Comparison of ENCODE assay signal across 26 cellular contexts in the genomic region with DNA sequence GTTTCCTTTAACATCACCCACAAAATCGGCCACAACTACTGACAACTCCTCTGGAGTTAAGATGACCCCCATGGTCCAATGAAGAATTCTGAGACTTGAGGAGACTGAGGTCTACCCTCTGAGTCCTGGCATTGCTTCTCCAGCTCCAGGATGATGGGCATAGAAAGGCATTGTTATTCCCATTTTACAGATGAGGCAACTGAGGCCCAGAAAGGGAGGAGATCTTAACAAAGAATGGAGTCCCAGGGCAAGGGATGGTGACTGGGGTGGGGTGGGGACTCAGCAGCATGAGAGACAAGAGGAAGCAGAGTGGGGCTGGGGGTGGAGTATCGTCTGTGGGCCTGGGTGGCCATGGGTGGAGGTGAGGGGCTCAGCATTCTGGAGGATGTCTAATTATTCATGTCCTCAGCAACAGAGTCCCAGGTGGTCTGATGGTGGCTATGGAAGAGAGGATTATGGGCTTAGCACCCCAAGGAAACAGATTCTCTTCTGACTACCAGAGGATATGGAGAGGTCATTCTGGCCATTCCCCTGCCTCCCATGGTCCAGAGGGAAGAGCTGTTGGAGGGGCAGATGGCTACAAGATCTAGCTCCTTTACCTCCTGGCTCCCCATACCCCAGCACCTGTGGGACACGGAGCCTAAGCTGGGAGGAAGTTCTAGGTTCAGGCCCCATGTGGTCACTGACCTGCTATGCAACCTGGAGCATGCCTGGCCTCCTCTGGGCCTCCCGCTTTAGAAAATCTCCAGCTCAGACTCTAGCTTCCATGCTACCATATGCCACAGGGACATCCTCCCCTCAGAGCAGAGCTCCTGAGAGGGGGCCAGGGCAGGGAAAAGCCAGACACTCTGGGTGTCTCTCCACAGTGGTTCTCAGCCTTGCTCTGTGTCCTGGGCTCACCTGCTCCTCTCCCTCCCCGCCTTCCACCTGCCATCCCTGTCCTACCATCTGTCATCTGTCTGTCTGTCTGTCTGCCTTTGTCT. TPM values are rescaled to one million over a fixed set of nuclear protein-coding genes. Genes with fewer than 3 reads are reported as not detected.
DNase-seq lines count a peak whose midpoint lies in the region; ATAC-seq and TF ChIP-seq lines count a peak whose summit lies in the region.
"Had no signal": no experiment of that assay in that cellular context is flagged by ENCODE, and none has a peak within 500 bp of the region (broad histone marks: within the 10 kb centered on the region; RNA-seq: fewer than 3 reads in every experiment).

No MANE protein-coding gene starts in this region.

- H3K27ac Mint-ChIP-seq in neural progenitor cell (no peak overlapping the region), HFFc6 (no peak overlapping the region)
- H3K27ac Mint-ChIP-seq: CD4-positive, alpha-beta T cell had no signal

- H3K9me3 Mint-ChIP-seq in neural progenitor cell (peaks cover 2% of the 10 kb centered on the region), HFFc6 (no peaks in the 10 kb centered on the region)
- H3K9me3 Mint-ChIP-seq: CD4-positive, alpha-beta T cell had no signal

- H3K4me2 ChIP-seq in HCT116 (ENCODE audit: low read length) (no peak overlapping the region), neural progenitor cell (no peak overlapping the region)

- DNase-seq in NCI-H2171 treated with DMSO at 0.1 percent for 48 hours (lab: John Stamatoyannopoulos, UW) (peak; percentile 30), NCI-H2171 (lab: John Stamatoyannopoulos, UW) (no peak), HCT116 (ENCODE audit: low read depth, low spot score) (no peak), NT2/D1 (ENCODE audit: low read depth, low spot score) (no peak), neural progenitor cell (ENCODE audit: low spot score) (no peak), HFFc6 (no peak)
- DNase-seq: Caco-2; CD4-positive, alpha-beta T cell; DMS79 treated with DMSO at 0.1 percent for 48 hours; IMR-90; Karpas-422; MG63; NCI-H1048; NCI-H1436 treated with DMSO at 0.1 percent for 48 hours; NCI-H2029; NCI-H446 treated with DMSO at 0.1 percent for 48 hours; NCI-H774; PC-3; RPMI8226; SIG-M5; T-helper 1 cell had no signal

- intact Hi-C loops in HCT116 (cut with micrococcal nuclease), result no loop called here

- H3K9me3 ChIP-seq in HCT116 (ENCODE audit: control insufficient read depth in 1 of 2, insufficient read depth in 1 of 2, low read depth in 1 of 2, low read length in 2 of 2) (no peaks in the 10 kb centered on the region), NT2/D1 (ENCODE audit: insufficient read depth, low read length) (peaks cover 8% of the 10 kb centered on the region; the same call in 1 of the 2 replicates), neural progenitor cell (ENCODE audit: low read depth) (no peaks in the 10 kb centered on the region)
- H3K9me3 ChIP-seq: Caco-2, MG63 had no signal

- no peak for TF ChIP-seq POLR2A in HCT116 (IDR thresholded peaks at IDR 0.05; ENCODE audit: borderline replicate concordance, extremely low read depth, insufficient read depth, insufficient read length)

- H3K4me1 Mint-ChIP-seq in neural progenitor cell (peaks cover 18% of the 10 kb centered on the region), HFFc6 (ENCODE audit: low read depth) (no peaks in the 10 kb centered on the region)

- H3K4me3 ChIP-seq in HCT116 (replicated peaks in 1 of 2; ENCODE audit: low read depth in 1 of 2, low read length in 2 of 2) (no peak overlapping the region), NT2/D1 (ENCODE audit: insufficient read length, low read depth) (no peak overlapping the region), neural progenitor cell (no peak overlapping the region)
- H3K4me3 ChIP-seq: MG63 had no signal

- no TSS peak for BruUV-seq in HCT116 (replicated peaks; lab: Mats Ljungman, UMichigan)

- H3K79me2 ChIP-seq in HCT116 (ENCODE audit: insufficient read depth, low read length) (no peaks in the 10 kb centered on the region), neural progenitor cell (ENCODE audit: low read depth) (no peaks in the 10 kb centered on the region)

- 0 out of 2 replicates have a peak, but pooled peaks have one; percentile 36 for ATAC-seq in HCT116
- no peak for ATAC-seq in HG02642 (IDR thresholded peaks at IDR 0.05; ENCODE audit: poor library complexity, unreplicated experiment)
- no peak for ATAC-seq in GM18873 (IDR thresholded peaks at IDR 0.05; ENCODE audit: low FRiP score, unreplicated experiment)
- ATAC-seq: PC-3, SK-N-SH treated with all-trans-retinoic acid at 6 μM for 48 hours had no signal

- H2AFZ ChIP-seq in HCT116 (ENCODE audit: low read depth, low read length, poor library complexity, severe bottlenecking) (no peak overlapping the region), neural progenitor cell (replicated peaks) (no peak overlapping the region)

- no peak for TF ChIP-seq CTCF in HCT116 (IDR thresholded peaks at IDR 0.05 in 2 of 3, conservative IDR thresholded peaks at IDR 0.05 in 1 of 3; ENCODE audit: borderline replicate concordance in 1 of 3, insufficient read depth in 1 of 3, low read depth in 2 of 3, low read length in 2 of 3)
- TF ChIP-seq CTCF in neural progenitor cell (IDR thresholded peaks at IDR 0.05), result no peak
- no peak for TF ChIP-seq CTCF in HFFc6 (IDR thresholded peaks at IDR 0.05)

- peak overlapping the region; percentile 27 for H3K4me3 Mint-ChIP-seq in neural progenitor cell
- no peak overlapping the region for H3K4me3 Mint-ChIP-seq in HFFc6
- H3K4me3 Mint-ChIP-seq: CD4-positive, alpha-beta T cell had no signal

- H3K27ac ChIP-seq in HCT116 (ENCODE audit: low read depth, low read length) (no peak overlapping the region), neural progenitor cell (no peak overlapping the region)

- H3K9ac ChIP-seq in HCT116 (ENCODE audit: low read length) (no peak overlapping the region), NT2/D1 (ENCODE audit: insufficient read length, low read depth) (peak overlapping the region; percentile 23), neural progenitor cell (no peak overlapping the region)

- H3K36me3 Mint-ChIP-seq in neural progenitor cell, result no peaks in the 10 kb centered on the region
- no peaks in the 10 kb centered on the region for H3K36me3 Mint-ChIP-seq in HFFc6 (ENCODE audit: low read depth)

- H3K27me3 ChIP-seq in HCT116 (ENCODE audit: insufficient read depth, low read length) (no peaks in the 10 kb centered on the region), NT2/D1 (ENCODE audit: insufficient read depth, insufficient read length) (peaks cover 100% of the 10 kb centered on the region), neural progenitor cell (peaks cover 100% of the 10 kb centered on the region)
- H3K27me3 ChIP-seq: MG63 had no signal

- H3K9me2 ChIP-seq in HCT116 (ENCODE audit: insufficient read depth), result no peaks in the 10 kb centered on the region

- H3K4me1 ChIP-seq in HCT116 (ENCODE audit: control insufficient read depth in 1 of 2, insufficient read depth in 2 of 2, low read length in 2 of 2) (no peaks in the 10 kb centered on the region), NT2/D1 (ENCODE audit: insufficient read depth, insufficient read length) (peaks cover 41% of the 10 kb centered on the region), neural progenitor cell (peaks cover 10% of the 10 kb centered on the region)
- H3K4me1 ChIP-seq: Caco-2 had no signal

- POLR2A ChIA-PET in HCT116 (lab: Charles Lee), result interaction anchor here (0.6 kb wide), 1 partner anchor 46 kb away, joined by 3 read pairs; no protein-coding TSS in a partner anchor

- H3K27me3 Mint-ChIP-seq in neural progenitor cell (ENCODE audit: insufficient read depth, low read depth) (peaks cover 66% of the 10 kb centered on the region), HFFc6 (ENCODE audit: insufficient read depth) (peaks cover 68% of the 10 kb centered on the region)

- TF ChIP-seq RAD21 in HCT116 (IDR thresholded peaks at IDR 0.05; ENCODE audit: low read depth), result no peak

- no peaks in the 10 kb centered on the region for H3K36me3 ChIP-seq in HCT116 (ENCODE audit: control insufficient read depth in 1 of 2, insufficient read depth in 2 of 2, low read length in 2 of 2)
- no peaks in the 10 kb centered on the region for H3K36me3 ChIP-seq in NT2/D1 (ENCODE audit: insufficient read depth, insufficient read length, low read length)
- no peaks in the 10 kb centered on the region for H3K36me3 ChIP-seq in neural progenitor cell
- H3K36me3 ChIP-seq: MG63 had no signal

- RAD21 ChIA-PET in HCT116 (lab: Charles Lee; ENCODE audit: low non-redundant PET in 1 of 2, low total read pairs in 2 of 2, uncharacterized antibody in 2 of 2, unreplicated experiment in 2 of 2), result no interaction called here

- H4K20me1 ChIP-seq in HCT116 (ENCODE audit: insufficient read depth) (no peaks in the 10 kb centered on the region), neural progenitor cell (ENCODE audit: low read depth) (peaks cover 67% of the 10 kb centered on the region)

- H3F3A ChIP-seq in neural progenitor cell (ENCODE audit: low read depth), result peaks cover 5% of the 10 kb centered on the region

- CTCF ChIA-PET in HCT116 (lab: Charles Lee), result interaction anchor here (1.2 kb wide), 1 partner anchor 10 kb away, joined by 3 read pairs; no protein-coding TSS in a partner anchor

RNA-seq across cellular contexts. Expression of a gene that starts 37.4 kb away (rescaled TPM):
- total RNA-seq in HCT116 (2021; ENCODE audit: unreplicated experiment) (4.3 TPM), neural progenitor cell (ENCODE audit: low replicate concordance) (0.06 and 0.56 TPM in 2 replicates)
- polyA plus RNA-seq in HCT116 (2012), result 4.1 and 5.3 TPM in 2 replicates
- total RNA-seq in HFFc6 (2021; fragmentation: NEBNext Ultra II Directional; extraction: Animal tissue kit (Norgen Biotek cat#: 25700)), result not detected
- total RNA-seq: CD4-positive, alpha-beta T cell; IMR-90 had no signal
- polyA plus RNA-seq: BJ, IMR-90 had no signal

RNA-seq across cellular contexts. Expression of a gene that starts 58.1 kb away (rescaled TPM):
- total RNA-seq in HCT116 (2021; ENCODE audit: unreplicated experiment), result 24.8 TPM
- 18.9 and 21.9 TPM in 2 replicates for polyA plus RNA-seq in HCT116 (2012)
- total RNA-seq in neural progenitor cell (ENCODE audit: low replicate concordance), result 13.9 and 40.4 TPM in 2 replicates
- total RNA-seq in HFFc6 (2021; fragmentation: NEBNext Ultra II Directional; extraction: Animal tissue kit (Norgen Biotek cat#: 25700)), result under 1 TPM; 0.17 to 0.75 (median 0.21) TPM
- total RNA-seq: G401 had no signal
